Comparison of ENCODE assay signal across 15 cellular contexts in genomic region chr4:87865288-87865687, GRCh38. TPM values are rescaled to one million over a fixed set of nuclear protein-coding genes. Genes with fewer than 3 reads are reported as not detected.
DNase-seq lines count a peak whose midpoint lies in the region; ATAC-seq and TF ChIP-seq lines count a peak whose summit lies in the region.
"Had no signal": no experiment of that assay in that cellular context is flagged by ENCODE, and none has a peak within 500 bp of the region (broad histone marks: within the 10 kb centered on the region; RNA-seq: fewer than 3 reads in every experiment).

No MANE protein-coding gene starts in this region.

- H3K4me1 Mint-ChIP-seq in WTC11, result peaks cover 44% of the 10 kb centered on the region
- H3K4me1 Mint-ChIP-seq: activated CD8-positive, alpha-beta memory T cell treated with anti-CD3 and anti-CD28 coated beads, Interleukin-2, amount 10 ng/mL, durations not matched to agents 7 days and 5 days had no signal

- H3K27ac ChIP-seq in HUES6 (ENCODE audit: low read depth, low read length), result peak overlapping the region; percentile 95

- peaks cover 20% of the 10 kb centered on the region for H3K9me3 Mint-ChIP-seq in WTC11

- H3K4me3 ChIP-seq in HUES6 (ENCODE audit: low read depth, low read length), result peak overlapping the region; percentile 44
- H3K4me3 ChIP-seq: uterus had no signal

- no peaks in the 10 kb centered on the region for H3K27me3 ChIP-seq in HUES6 (ENCODE audit: control insufficient read depth, insufficient read depth, low read length)
- H3K27me3 ChIP-seq: uterus had no signal

- peaks cover 21% of the 10 kb centered on the region for H3K27me3 Mint-ChIP-seq in WTC11 (ENCODE audit: low read depth)

- peak overlapping the region; percentile 51 for H3K4me3 Mint-ChIP-seq in WTC11
- H3K4me3 Mint-ChIP-seq: activated CD8-positive, alpha-beta memory T cell treated with anti-CD3 and anti-CD28 coated beads, Interleukin-2, amount 10 ng/mL, durations not matched to agents 7 days and 5 days had no signal

- POLR2A ChIA-PET in WTC11 (lab: Charles Lee), result interaction anchor here (0.5 kb wide), 1 partner anchor 914 kb away, joined by 3 read pairs; no protein-coding TSS in a partner anchor

- no peak for TF ChIP-seq CTCF in WTC11 (IDR thresholded peaks at IDR 0.05)

- peaks cover 36% of the 10 kb centered on the region for H3K4me1 ChIP-seq in HUES6 (ENCODE audit: control insufficient read depth, insufficient read depth, low read length)
- H3K4me1 ChIP-seq: uterus had no signal

- H3K27ac Mint-ChIP-seq in WTC11, result peak overlapping the region; percentile 94
- H3K27ac Mint-ChIP-seq: activated CD8-positive, alpha-beta memory T cell treated with anti-CD3 and anti-CD28 coated beads, Interleukin-2, amount 10 ng/mL, durations not matched to agents 7 days and 5 days; CD14-positive monocyte had no signal

- ATAC-seq in WTC11, result no peak
- no peak for ATAC-seq in GM19397 (IDR thresholded peaks at IDR 0.05; ENCODE audit: unreplicated experiment)
- ATAC-seq: activated CD8-positive, alpha-beta memory T cell treated with anti-CD3 and anti-CD28 coated beads, Interleukin-2, amount 10 ng/mL, durations not matched to agents 7 days and 5 days; Panc1; stimulated activated naive CD8-positive, alpha-beta T cell treated with anti-CD3 and anti-CD28 coated beads, Interleukin-15, Interleukin-2, amounts not matched to agents 100 U/mL and 50 U/mL, for 24 hours had no signal

- peaks cover 38% of the 10 kb centered on the region for H3K36me3 Mint-ChIP-seq in WTC11
- H3K36me3 Mint-ChIP-seq: activated CD8-positive, alpha-beta memory T cell treated with anti-CD3 and anti-CD28 coated beads, Interleukin-2, amount 10 ng/mL, durations not matched to agents 7 days and 5 days; CD14-positive monocyte had no signal

- peak overlapping the region; percentile 77 for H3K9ac ChIP-seq in HUES6 (ENCODE audit: low read length)

- CTCF ChIA-PET in WTC11 (lab: Charles Lee), result interaction anchor here (0.6 kb wide), 1 partner anchor 12 kb away, joined by 4 read pairs; no protein-coding TSS in a partner anchor

- no peaks in the 10 kb centered on the region for H3K36me3 ChIP-seq in HUES6 (ENCODE audit: control insufficient read depth, insufficient read depth, low read length)
- H3K36me3 ChIP-seq: uterus had no signal

- DNase-seq in WTC11 (ENCODE audit: low spot score), result no peak
- DNase-seq in iris pigment epithelial cell (ENCODE audit: low read depth), result peak; percentile 40
- peak; percentile 94 for DNase-seq in renal cortical epithelial cell (ENCODE audit: low read depth)
- no peak for DNase-seq in midbrain (lab: John Stamatoyannopoulos, UW)
- DNase-seq in activated CD4-positive, alpha-beta T cell treated with anti-CD3 and anti-CD28 coated beads for 48 hours, result no peak
- DNase-seq: activated CD8-positive, alpha-beta memory T cell treated with anti-CD3 and anti-CD28 coated beads, Interleukin-2, amount 10 ng/mL, durations not matched to agents 7 days and 5 days; activated gamma-delta T cell; NCI-H510A treated with DMSO at 0.1 percent for 48 hours; stimulated activated naive CD8-positive, alpha-beta T cell treated with anti-CD3 and anti-CD28 coated beads, Interleukin-15, Interleukin-2, amounts not matched to agents 100 U/mL and 50 U/mL, for 24 hours; uterus had no signal

- H3K9me3 ChIP-seq in HUES6 (ENCODE audit: control insufficient read depth, insufficient read depth, low read depth, low read length), result peaks cover 21% of the 10 kb centered on the region
- H3K9me3 ChIP-seq: uterus had no signal

TF ChIP-seq in WTC11, 78 proteins besides CTCF, POLR2A, EP300 and RAD21 (continues in another document):
- TF ChIP-seq CREM (CRISPR knock-in tag; IDR thresholded peaks at IDR 0.05) (no peak), MLX (CRISPR knock-in tag; IDR thresholded peaks at IDR 0.05) (no peak), SMAD3 (CRISPR knock-in tag; IDR thresholded peaks at IDR 0.05; ENCODE audit: borderline replicate concordance) (no peak), STAT6 (CRISPR knock-in tag; conservative IDR thresholded peaks at IDR 0.05; ENCODE audit: low read depth) (no peak), NR2C2 (CRISPR knock-in tag; IDR thresholded peaks at IDR 0.05) (no peak), ZNF281 (CRISPR knock-in tag; IDR thresholded peaks at IDR 0.05) (no peak), ERG (CRISPR knock-in tag; IDR thresholded peaks at IDR 0.05) (no peak), ELF4 (CRISPR knock-in tag; IDR thresholded peaks at IDR 0.05; ENCODE audit: low read depth) (no peak), FOXJ3 (CRISPR knock-in tag; IDR thresholded peaks at IDR 0.05; ENCODE audit: borderline replicate concordance) (no peak), ATF3 (CRISPR knock-in tag; conservative IDR thresholded peaks at IDR 0.05) (no peak), HMGXB4 (CRISPR knock-in tag; IDR thresholded peaks at IDR 0.05) (no peak), ZNF121 (CRISPR knock-in tag; IDR thresholded peaks at IDR 0.05) (no peak)

RNA-seq across cellular contexts. Expression of gene MEPE, which starts 32.5 kb away (rescaled TPM):
- total RNA-seq in WTC11 (2021) (not detected in 3 replicates), renal cortical epithelial cell (not detected in 2 replicates)
- total RNA-seq: activated CD8-positive, alpha-beta memory T cell treated with anti-CD3 and anti-CD28 coated beads, Interleukin-2, amount 10 ng/mL, durations not matched to agents 7 days and 5 days; osteocyte; uterus had no signal

Comparison
In these comparisons a context has a peak if more than half of its experiments do, and no peak if none do; other contexts are left out.
1. DNase-seq: peak in iris pigment epithelial cell (single experiment) and renal cortical epithelial cell (single experiment); none in WTC11 (single experiment), midbrain (single experiment) and activated CD4-positive, alpha-beta T cell treated with anti-CD3 and anti-CD28 coated beads for 48 hours (single experiment).